Comparison of ENCODE assay signal across 1 cellular context in the genomic region with DNA sequence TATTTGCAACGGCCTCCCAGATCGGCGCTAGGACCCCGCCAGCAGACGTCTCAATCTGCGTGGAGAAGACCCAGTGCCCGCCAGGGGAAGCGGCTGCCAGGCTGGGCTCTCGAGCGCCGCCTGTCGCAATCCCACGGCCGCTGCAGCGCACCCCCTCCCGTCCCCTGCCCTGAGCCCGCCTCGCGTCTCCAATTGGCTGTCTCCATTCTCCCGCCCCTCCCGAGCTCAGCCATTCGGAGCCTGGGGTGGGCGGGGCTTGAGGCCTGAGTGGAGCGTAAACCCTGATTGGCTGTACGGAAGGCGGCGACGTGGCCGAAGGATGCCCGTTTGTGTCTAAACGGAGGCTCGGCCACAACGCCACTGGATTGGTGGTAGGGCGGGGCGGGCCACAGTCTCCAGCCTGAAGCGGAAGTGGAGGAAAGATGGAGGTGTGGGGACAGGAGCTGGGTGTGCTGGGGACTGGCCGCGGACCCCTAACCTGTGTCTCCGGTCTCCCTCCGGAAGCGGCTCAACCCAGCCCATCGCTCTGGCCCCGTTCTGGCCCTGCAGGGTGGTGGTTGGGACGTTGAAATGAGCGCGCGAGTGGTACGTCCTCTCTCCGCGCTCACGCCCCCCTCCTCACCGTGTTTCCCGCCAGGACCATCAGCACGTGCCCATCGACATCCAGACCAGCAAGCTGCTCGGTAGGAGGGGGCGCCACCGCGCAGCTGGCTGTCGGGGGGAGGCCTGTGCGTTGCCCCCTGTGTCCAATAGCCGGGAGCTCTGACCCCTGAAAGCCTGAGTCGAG.
A peak's percentile ranks its signal among the peaks of the same experiment; 100 is the strongest.
TF ChIP-seq lines count a peak whose summit lies in the region.

A gene with protein sequence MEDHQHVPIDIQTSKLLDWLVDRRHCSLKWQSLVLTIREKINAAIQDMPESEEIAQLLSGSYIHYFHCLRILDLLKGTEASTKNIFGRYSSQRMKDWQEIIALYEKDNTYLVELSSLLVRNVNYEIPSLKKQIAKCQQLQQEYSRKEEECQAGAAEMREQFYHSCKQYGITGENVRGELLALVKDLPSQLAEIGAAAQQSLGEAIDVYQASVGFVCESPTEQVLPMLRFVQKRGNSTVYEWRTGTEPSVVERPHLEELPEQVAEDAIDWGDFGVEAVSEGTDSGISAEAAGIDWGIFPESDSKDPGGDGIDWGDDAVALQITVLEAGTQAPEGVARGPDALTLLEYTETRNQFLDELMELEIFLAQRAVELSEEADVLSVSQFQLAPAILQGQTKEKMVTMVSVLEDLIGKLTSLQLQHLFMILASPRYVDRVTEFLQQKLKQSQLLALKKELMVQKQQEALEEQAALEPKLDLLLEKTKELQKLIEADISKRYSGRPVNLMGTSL (plus strand): TSS at position 389 of the 787 bp plus-strand sequence. CDS start 34 bp downstream, at position 423.

TF ChIP-seq in GM12878, 131 proteins besides CTCF, POLR2A, EP300 and RAD21 (continued from another document and continues in another):
- TF ChIP-seq, protein P1, sequence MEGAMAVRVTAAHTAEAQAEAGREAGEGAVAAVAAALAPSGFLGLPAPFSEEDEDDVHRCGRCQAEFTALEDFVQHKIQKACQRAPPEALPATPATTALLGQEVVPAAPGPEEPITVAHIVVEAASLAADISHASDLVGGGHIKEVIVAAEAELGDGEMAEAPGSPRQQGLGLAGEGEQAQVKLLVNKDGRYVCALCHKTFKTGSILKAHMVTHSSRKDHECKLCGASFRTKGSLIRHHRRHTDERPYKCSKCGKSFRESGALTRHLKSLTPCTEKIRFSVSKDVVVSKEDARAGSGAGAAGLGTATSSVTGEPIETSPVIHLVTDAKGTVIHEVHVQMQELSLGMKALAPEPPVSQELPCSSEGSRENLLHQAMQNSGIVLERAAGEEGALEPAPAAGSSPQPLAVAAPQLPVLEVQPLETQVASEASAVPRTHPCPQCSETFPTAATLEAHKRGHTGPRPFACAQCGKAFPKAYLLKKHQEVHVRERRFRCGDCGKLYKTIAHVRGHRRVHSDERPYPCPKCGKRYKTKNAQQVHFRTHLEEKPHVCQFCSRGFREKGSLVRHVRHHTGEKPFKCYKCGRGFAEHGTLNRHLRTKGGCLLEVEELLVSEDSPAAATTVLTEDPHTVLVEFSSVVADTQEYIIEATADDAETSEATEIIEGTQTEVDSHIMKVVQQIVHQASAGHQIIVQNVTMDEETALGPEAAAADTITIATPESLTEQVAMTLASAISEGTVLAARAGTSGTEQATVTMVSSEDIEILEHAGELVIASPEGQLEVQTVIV (IDR thresholded peaks at IDR 0.05; ENCODE audit: borderline replicate concordance, partially characterized antibody), result peak; percentile 66
- no peak for TF ChIP-seq HDAC2 (IDR thresholded peaks at IDR 0.05)
- TF ChIP-seq ZBED1 (IDR thresholded peaks at IDR 0.05; ENCODE audit: borderline replicate concordance), result no peak
- TF ChIP-seq, protein P2, sequence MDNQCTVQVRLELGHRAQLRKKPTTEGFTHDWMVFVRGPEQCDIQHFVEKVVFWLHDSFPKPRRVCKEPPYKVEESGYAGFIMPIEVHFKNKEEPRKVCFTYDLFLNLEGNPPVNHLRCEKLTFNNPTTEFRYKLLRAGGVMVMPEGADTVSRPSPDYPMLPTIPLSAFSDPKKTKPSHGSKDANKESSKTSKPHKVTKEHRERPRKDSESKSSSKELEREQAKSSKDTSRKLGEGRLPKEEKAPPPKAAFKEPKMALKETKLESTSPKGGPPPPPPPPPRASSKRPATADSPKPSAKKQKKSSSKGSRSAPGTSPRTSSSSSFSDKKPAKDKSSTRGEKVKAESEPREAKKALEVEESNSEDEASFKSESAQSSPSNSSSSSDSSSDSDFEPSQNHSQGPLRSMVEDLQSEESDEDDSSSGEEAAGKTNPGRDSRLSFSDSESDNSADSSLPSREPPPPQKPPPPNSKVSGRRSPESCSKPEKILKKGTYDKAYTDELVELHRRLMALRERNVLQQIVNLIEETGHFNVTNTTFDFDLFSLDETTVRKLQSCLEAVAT (IDR thresholded peaks at IDR 0.05), result 0 out of 2 replicates have a peak, but pooled peaks have one; percentile 44
- no peak for TF ChIP-seq RAD51 (IDR thresholded peaks at IDR 0.05)
- peak; percentile 87 for TF ChIP-seq POLR2AphosphoS2 (IDR thresholded peaks at IDR 0.05; ENCODE audit: low read depth, low read length)
- TF ChIP-seq NBN (IDR thresholded peaks at IDR 0.05), result no peak; the same call in none of the 2 replicates
- TF ChIP-seq LARP7 (IDR thresholded peaks at IDR 0.05), result peak; percentile 75
- no peak for TF ChIP-seq KDM1A (IDR thresholded peaks at IDR 0.05; ENCODE audit: borderline replicate concordance)
- TF ChIP-seq CHD2 (IDR thresholded peaks at IDR 0.05; ENCODE audit: borderline replicate concordance, low read depth, low read length), result peak; percentile 90
- TF ChIP-seq, protein P3, sequence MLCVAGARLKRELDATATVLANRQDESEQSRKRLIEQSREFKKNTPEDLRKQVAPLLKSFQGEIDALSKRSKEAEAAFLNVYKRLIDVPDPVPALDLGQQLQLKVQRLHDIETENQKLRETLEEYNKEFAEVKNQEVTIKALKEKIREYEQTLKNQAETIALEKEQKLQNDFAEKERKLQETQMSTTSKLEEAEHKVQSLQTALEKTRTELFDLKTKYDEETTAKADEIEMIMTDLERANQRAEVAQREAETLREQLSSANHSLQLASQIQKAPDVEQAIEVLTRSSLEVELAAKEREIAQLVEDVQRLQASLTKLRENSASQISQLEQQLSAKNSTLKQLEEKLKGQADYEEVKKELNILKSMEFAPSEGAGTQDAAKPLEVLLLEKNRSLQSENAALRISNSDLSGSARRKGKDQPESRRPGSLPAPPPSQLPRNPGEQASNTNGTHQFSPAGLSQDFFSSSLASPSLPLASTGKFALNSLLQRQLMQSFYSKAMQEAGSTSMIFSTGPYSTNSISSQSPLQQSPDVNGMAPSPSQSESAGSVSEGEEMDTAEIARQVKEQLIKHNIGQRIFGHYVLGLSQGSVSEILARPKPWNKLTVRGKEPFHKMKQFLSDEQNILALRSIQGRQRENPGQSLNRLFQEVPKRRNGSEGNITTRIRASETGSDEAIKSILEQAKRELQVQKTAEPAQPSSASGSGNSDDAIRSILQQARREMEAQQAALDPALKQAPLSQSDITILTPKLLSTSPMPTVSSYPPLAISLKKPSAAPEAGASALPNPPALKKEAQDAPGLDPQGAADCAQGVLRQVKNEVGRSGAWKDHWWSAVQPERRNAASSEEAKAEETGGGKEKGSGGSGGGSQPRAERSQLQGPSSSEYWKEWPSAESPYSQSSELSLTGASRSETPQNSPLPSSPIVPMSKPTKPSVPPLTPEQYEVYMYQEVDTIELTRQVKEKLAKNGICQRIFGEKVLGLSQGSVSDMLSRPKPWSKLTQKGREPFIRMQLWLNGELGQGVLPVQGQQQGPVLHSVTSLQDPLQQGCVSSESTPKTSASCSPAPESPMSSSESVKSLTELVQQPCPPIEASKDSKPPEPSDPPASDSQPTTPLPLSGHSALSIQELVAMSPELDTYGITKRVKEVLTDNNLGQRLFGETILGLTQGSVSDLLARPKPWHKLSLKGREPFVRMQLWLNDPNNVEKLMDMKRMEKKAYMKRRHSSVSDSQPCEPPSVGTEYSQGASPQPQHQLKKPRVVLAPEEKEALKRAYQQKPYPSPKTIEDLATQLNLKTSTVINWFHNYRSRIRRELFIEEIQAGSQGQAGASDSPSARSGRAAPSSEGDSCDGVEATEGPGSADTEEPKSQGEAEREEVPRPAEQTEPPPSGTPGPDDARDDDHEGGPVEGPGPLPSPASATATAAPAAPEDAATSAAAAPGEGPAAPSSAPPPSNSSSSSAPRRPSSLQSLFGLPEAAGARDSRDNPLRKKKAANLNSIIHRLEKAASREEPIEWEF (IDR thresholded peaks at IDR 0.05; ENCODE audit: insufficient replicate concordance, low read depth, low read length), result no peak
- TF ChIP-seq, protein P4, sequence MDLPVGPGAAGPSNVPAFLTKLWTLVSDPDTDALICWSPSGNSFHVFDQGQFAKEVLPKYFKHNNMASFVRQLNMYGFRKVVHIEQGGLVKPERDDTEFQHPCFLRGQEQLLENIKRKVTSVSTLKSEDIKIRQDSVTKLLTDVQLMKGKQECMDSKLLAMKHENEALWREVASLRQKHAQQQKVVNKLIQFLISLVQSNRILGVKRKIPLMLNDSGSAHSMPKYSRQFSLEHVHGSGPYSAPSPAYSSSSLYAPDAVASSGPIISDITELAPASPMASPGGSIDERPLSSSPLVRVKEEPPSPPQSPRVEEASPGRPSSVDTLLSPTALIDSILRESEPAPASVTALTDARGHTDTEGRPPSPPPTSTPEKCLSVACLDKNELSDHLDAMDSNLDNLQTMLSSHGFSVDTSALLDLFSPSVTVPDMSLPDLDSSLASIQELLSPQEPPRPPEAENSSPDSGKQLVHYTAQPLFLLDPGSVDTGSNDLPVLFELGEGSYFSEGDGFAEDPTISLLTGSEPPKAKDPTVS (IDR thresholded peaks at IDR 0.05; ENCODE audit: low read depth, low read length), result no peak
- no peak; the same call in 1 of the 2 replicates for TF ChIP-seq ZNF24 (IDR thresholded peaks at IDR 0.05)
- peak; percentile 95 for TF ChIP-seq POLR2AphosphoS5 (IDR thresholded peaks at IDR 0.05; ENCODE audit: low read length)
- TF ChIP-seq ZNF217 (IDR thresholded peaks at IDR 0.05), result no peak
- TF ChIP-seq FOS (IDR thresholded peaks at IDR 0.05; ENCODE audit: borderline replicate concordance, extremely low read depth, insufficient read length), result peak; percentile 39
- peak; percentile 70 for TF ChIP-seq GATAD2B (conservative IDR thresholded peaks at IDR 0.05; ENCODE audit: low read depth)
- TF ChIP-seq, protein P5, sequence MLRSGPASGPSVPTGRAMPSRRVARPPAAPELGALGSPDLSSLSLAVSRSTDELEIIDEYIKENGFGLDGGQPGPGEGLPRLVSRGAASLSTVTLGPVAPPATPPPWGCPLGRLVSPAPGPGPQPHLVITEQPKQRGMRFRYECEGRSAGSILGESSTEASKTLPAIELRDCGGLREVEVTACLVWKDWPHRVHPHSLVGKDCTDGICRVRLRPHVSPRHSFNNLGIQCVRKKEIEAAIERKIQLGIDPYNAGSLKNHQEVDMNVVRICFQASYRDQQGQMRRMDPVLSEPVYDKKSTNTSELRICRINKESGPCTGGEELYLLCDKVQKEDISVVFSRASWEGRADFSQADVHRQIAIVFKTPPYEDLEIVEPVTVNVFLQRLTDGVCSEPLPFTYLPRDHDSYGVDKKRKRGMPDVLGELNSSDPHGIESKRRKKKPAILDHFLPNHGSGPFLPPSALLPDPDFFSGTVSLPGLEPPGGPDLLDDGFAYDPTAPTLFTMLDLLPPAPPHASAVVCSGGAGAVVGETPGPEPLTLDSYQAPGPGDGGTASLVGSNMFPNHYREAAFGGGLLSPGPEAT (IDR thresholded peaks at IDR 0.05; ENCODE audit: low read depth), result peak; percentile 69
- no peak for TF ChIP-seq CBX5 (IDR thresholded peaks at IDR 0.05; ENCODE audit: low read depth)
- TF ChIP-seq, protein P6, sequence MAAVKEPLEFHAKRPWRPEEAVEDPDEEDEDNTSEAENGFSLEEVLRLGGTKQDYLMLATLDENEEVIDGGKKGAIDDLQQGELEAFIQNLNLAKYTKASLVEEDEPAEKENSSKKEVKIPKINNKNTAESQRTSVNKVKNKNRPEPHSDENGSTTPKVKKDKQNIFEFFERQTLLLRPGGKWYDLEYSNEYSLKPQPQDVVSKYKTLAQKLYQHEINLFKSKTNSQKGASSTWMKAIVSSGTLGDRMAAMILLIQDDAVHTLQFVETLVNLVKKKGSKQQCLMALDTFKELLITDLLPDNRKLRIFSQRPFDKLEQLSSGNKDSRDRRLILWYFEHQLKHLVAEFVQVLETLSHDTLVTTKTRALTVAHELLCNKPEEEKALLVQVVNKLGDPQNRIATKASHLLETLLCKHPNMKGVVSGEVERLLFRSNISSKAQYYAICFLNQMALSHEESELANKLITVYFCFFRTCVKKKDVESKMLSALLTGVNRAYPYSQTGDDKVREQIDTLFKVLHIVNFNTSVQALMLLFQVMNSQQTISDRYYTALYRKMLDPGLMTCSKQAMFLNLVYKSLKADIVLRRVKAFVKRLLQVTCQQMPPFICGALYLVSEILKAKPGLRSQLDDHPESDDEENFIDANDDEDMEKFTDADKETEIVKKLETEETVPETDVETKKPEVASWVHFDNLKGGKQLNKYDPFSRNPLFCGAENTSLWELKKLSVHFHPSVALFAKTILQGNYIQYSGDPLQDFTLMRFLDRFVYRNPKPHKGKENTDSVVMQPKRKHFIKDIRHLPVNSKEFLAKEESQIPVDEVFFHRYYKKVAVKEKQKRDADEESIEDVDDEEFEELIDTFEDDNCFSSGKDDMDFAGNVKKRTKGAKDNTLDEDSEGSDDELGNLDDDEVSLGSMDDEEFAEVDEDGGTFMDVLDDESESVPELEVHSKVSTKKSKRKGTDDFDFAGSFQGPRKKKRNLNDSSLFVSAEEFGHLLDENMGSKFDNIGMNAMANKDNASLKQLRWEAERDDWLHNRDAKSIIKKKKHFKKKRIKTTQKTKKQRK (IDR thresholded peaks at IDR 0.05; ENCODE audit: low read depth, low read length), result peak; percentile 44; the same call in 1 of the 2 replicates
- peak; percentile 93 for TF ChIP-seq SP1 (IDR thresholded peaks at IDR 0.05; ENCODE audit: low read depth, low read length)
- no peak for TF ChIP-seq KAT2A (conservative IDR thresholded peaks at IDR 0.05; ENCODE audit: control insufficient read depth, low read depth, low read length)
- TF ChIP-seq, protein P7, sequence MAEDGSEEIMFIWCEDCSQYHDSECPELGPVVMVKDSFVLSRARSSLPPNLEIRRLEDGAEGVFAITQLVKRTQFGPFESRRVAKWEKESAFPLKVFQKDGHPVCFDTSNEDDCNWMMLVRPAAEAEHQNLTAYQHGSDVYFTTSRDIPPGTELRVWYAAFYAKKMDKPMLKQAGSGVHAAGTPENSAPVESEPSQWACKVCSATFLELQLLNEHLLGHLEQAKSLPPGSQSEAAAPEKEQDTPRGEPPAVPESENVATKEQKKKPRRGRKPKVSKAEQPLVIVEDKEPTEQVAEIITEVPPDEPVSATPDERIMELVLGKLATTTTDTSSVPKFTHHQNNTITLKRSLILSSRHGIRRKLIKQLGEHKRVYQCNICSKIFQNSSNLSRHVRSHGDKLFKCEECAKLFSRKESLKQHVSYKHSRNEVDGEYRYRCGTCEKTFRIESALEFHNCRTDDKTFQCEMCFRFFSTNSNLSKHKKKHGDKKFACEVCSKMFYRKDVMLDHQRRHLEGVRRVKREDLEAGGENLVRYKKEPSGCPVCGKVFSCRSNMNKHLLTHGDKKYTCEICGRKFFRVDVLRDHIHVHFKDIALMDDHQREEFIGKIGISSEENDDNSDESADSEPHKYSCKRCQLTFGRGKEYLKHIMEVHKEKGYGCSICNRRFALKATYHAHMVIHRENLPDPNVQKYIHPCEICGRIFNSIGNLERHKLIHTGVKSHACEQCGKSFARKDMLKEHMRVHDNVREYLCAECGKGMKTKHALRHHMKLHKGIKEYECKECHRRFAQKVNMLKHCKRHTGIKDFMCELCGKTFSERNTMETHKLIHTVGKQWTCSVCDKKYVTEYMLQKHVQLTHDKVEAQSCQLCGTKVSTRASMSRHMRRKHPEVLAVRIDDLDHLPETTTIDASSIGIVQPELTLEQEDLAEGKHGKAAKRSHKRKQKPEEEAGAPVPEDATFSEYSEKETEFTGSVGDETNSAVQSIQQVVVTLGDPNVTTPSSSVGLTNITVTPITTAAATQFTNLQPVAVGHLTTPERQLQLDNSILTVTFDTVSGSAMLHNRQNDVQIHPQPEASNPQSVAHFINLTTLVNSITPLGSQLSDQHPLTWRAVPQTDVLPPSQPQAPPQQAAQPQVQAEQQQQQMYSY (CRISPR knock-in tag; IDR thresholded peaks at IDR 0.05), result no peak
